Comparison of ENCODE assay signal across 23 cellular contexts in the genomic region with DNA sequence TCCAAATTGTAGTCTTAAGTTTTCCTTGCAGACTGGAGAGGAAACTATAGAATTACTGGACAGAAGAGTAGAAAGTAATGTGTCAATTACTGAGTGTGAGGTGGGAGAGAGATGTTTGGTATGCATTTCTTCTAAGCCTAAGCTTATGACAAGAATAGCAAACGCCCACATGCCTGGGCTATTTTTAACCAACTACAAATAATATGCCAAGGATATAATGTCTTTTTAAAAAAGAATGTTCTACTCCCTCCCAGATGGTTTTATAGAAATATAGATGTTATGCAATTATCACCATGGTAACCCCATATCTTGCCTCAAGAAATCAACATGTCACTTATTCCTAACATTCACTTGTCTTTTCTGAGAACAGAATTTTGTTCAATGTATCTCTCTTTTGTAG.
DNase-seq lines count a peak whose midpoint lies in the region; ATAC-seq and TF ChIP-seq lines count a peak whose summit lies in the region.
"Had no signal": no experiment of that assay in that cellular context is flagged by ENCODE, and none has a peak within 500 bp of the region (broad histone marks: within the 10 kb centered on the region; RNA-seq: fewer than 3 reads in every experiment).

No MANE protein-coding gene starts in this region.

- CTCF ChIA-PET in AG04449 (lab: Yijun Ruan, JAX) = no interaction called here

- TF ChIP-seq CTCF in AG04449 (IDR thresholded peaks at IDR 0.05; ENCODE audit: insufficient read depth, low read length, missing control alignments) (no peak), esophagus muscularis mucosa (IDR thresholded peaks at IDR 0.05) (no peak), BE2C (IDR thresholded peaks at IDR 0.05; ENCODE audit: low read depth, low read length) (no peak)

- no peak for TF ChIP-seq POLR2A in esophagus muscularis mucosa (IDR thresholded peaks at IDR 0.05; ENCODE audit: low read depth)
- TF ChIP-seq POLR2A in GM18505 (IDR thresholded peaks at IDR 0.05; ENCODE audit: borderline replicate concordance, extremely low read depth, insufficient read depth, insufficient read length) = no peak

- POLR2A ChIA-PET in AG04449 (lab: Yijun Ruan, JAX) = no interaction called here

- H3K36me3 ChIP-seq in esophagus muscularis mucosa = no peaks in the 10 kb centered on the region
- H3K36me3 ChIP-seq in BE2C = no peaks in the 10 kb centered on the region
- H3K36me3 ChIP-seq: colonic mucosa, neural progenitor cell, vagina had no signal

- 19% methylated on average over 1 of the region's 1 CpG for WGBS in esophagus muscularis mucosa

- H3K9me3 ChIP-seq in esophagus muscularis mucosa (no peaks in the 10 kb centered on the region), BE2C (no peaks in the 10 kb centered on the region)
- H3K9me3 ChIP-seq: A549, colonic mucosa, vagina had no signal

- H3K4me3 ChIP-seq in AG04449 (ENCODE audit: low read depth, low read length) (no peak overlapping the region), esophagus muscularis mucosa (no peak overlapping the region), BE2C (ENCODE audit: low read depth, low read length) (no peak overlapping the region)
- H3K4me3 ChIP-seq: A549, colonic mucosa, neural progenitor cell, vagina had no signal

- DNase-seq in AG04449 (ENCODE audit: low read depth, low spot score) (peak; percentile 23), amniotic epithelial cell (ENCODE audit: low read depth) (peak; percentile 75), esophagus muscularis mucosa (ENCODE audit: extremely low spot score) (no peak), iris pigment epithelial cell (ENCODE audit: low read depth) (peak; percentile 28), kidney glomerular epithelial cell (lab: John Stamatoyannopoulos, UW) (no peak), T-helper 1 cell (no peak), BE2C (no peak)
- DNase-seq: activated CD4-positive, alpha-beta memory T cell treated with anti-CD3 and anti-CD28 coated beads for 36 hours; activated naive CD8-positive, alpha-beta T cell treated with anti-CD3 and anti-CD28 coated beads, Interleukin-2, amount 10 ng/mL, durations not matched to agents 7 days and 5 days; CD4-positive, alpha-beta memory T cell; colonic mucosa; DMS79; KBM-7; mesenchymal stem cell; NCI-H1092; NCI-H2107; NCI-H69; retina; stimulated activated CD4-positive, alpha-beta T cell treated with anti-CD3 and anti-CD28 coated beads, Interleukin-1b, Interleukin-23, amount 100 ng/mL, for 48 hours had no signal

- no peak for ATAC-seq in GM18505 (IDR thresholded peaks at IDR 0.05; ENCODE audit: unreplicated experiment)
- ATAC-seq: A549 had no signal

- H3K27me3 ChIP-seq in esophagus muscularis mucosa (no peaks in the 10 kb centered on the region), BE2C (no peaks in the 10 kb centered on the region)
- H3K27me3 ChIP-seq: colonic mucosa, neural progenitor cell, vagina had no signal

- intact Hi-C loops in esophagus muscularis mucosa (cut with DNase I) = no loop called here

- peaks cover 11 to 38% (median 22%) of the 10 kb centered on the region in 4 donors for H3K4me1 ChIP-seq in esophagus muscularis mucosa
- no peaks in the 10 kb centered on the region for H3K4me1 ChIP-seq in BE2C
- H3K4me1 ChIP-seq: A549, colonic mucosa, neural progenitor cell, vagina had no signal

- peak overlapping the region; percentile 29 to 62 (median 52) for H3K27ac ChIP-seq in esophagus muscularis mucosa (replicated peaks in 1 of 4)
- H3K27ac ChIP-seq: A549, colonic mucosa, neural progenitor cell, vagina had no signal

- TF ChIP-seq EP300 in esophagus muscularis mucosa (IDR thresholded peaks at IDR 0.05) = no peak

Comparison
In these comparisons a context has a peak if more than half of its experiments do, and no peak if none do; other contexts are left out.
1. DNase-seq: peak in AG04449 (single experiment), amniotic epithelial cell (single experiment) and iris pigment epithelial cell (single experiment); none in esophagus muscularis mucosa (single experiment), kidney glomerular epithelial cell (single experiment), T-helper 1 cell (0 of 5) and BE2C (single experiment).